22 cellular contexts compared by ENCODE assay signal in the genomic region with DNA sequence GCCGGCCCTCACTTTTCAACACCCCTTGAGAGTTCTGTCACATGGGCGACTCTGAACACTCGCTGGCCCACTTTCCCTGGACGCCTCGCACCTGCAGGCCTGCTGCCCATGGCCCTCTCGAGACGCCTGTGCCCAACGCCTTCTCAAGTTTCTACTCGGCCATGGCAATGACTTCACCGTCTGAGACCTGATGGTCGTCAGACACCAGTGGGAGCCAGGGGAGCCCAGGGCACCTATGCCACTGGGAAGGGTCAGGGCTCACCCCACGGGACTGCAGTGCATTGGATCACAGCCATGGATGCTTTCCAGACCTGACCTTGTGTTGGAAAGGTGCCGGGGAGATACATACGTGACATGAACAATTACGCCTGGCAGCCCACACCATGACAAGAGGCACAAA.
DNase-seq lines count a peak whose midpoint lies in the region; ATAC-seq and TF ChIP-seq lines count a peak whose summit lies in the region.
"Had no signal": no experiment of that assay in that cellular context is flagged by ENCODE, and none has a peak within 500 bp of the region (broad histone marks: within the 10 kb centered on the region; RNA-seq: fewer than 3 reads in every experiment).

No MANE protein-coding gene starts in this region.

- TF ChIP-seq POLR2A in uterus (IDR thresholded peaks at IDR 0.05) (no peak), GM18505 (IDR thresholded peaks at IDR 0.05; ENCODE audit: borderline replicate concordance, extremely low read depth, insufficient read depth, insufficient read length) (no peak)

- peak; percentile 49 for DNase-seq in Right ventricle myocardium superior
- DNase-seq in Right ventricle myocardium inferior (ENCODE audit: missing footprints): no peak
- DNase-seq in left ventricle myocardium superior: peak; percentile 54
- DNase-seq in uterus: no peak
- no peak for DNase-seq in hypothalamus (lab: John Stamatoyannopoulos, UW)
- DNase-seq: ACHN; activated CD4-positive, alpha-beta T cell treated with anti-CD3 and anti-CD28 coated beads for 1 hour; activated naive CD4-positive, alpha-beta T cell treated with anti-CD3 and anti-CD28 coated beads, Interleukin-2, amount 10 ng/mL, durations not matched to agents 7 days and 5 days; activated T-cell treated with anti-CD3 and anti-CD28 coated beads, Interleukin-2, amount 50 U/mL, for 4 hours; caudate nucleus; glutamatergic neuron; NCI-H2171 treated with DMSO at 0.1 percent for 48 hours; NCI-H69; T-helper 1 cell had no signal

- no peaks in the 10 kb centered on the region for H3K27me3 ChIP-seq in neutrophil
- H3K27me3 ChIP-seq in uterus: no peaks in the 10 kb centered on the region
- H3K27me3 ChIP-seq: BLaER1, SJSA1, suprapubic skin had no signal

- TF ChIP-seq CTCF in neutrophil (IDR thresholded peaks at IDR 0.05) (no peak), uterus (IDR thresholded peaks at IDR 0.05) (no peak)

- ATAC-seq in Right ventricle myocardium superior (ENCODE audit: poor library complexity): peak; percentile 1
- ATAC-seq in Right ventricle myocardium inferior: no peak
- peak; percentile 8 for ATAC-seq in left ventricle myocardium superior
- ATAC-seq in GM18505 (IDR thresholded peaks at IDR 0.05; ENCODE audit: unreplicated experiment): no peak
- ATAC-seq in GM18909 (IDR thresholded peaks at IDR 0.05; ENCODE audit: poor library complexity, unreplicated experiment): no peak
- ATAC-seq: activated T-cell treated with anti-CD3 and anti-CD28 coated beads, Interleukin-2, amount 50 U/mL, for 4 hours; GM12878 had no signal

- H3K36me3 ChIP-seq in neutrophil (peaks cover 50% of the 10 kb centered on the region), uterus (no peaks in the 10 kb centered on the region)

- H3K9me3 ChIP-seq in neutrophil: no peaks in the 10 kb centered on the region
- no peaks in the 10 kb centered on the region for H3K9me3 ChIP-seq in uterus
- H3K9me3 ChIP-seq: BLaER1, HAP-1, SJSA1, suprapubic skin had no signal

- intact Hi-C loops in Right ventricle myocardium superior (cut with DNase I) (loop anchor here (5.0 kb wide), 1 partner anchor 52 kb away; no protein-coding TSS in a partner anchor), Right ventricle myocardium inferior (cut with DNase I) (loop anchor here (10.0 kb wide), 1 partner anchor 310 kb away; a partner anchor contains a TSS), left ventricle myocardium superior (cut with micrococcal nuclease) (loop anchor here (2.0 kb wide), 1 partner anchor 138 kb away; no protein-coding TSS in a partner anchor), uterus (cut with DNase I; ENCODE audit: low total_unique reads) (loop anchor here (10.0 kb wide), 1 partner anchor 50 kb away; no protein-coding TSS in a partner anchor)

- H3K4me3 ChIP-seq in neutrophil (ENCODE audit: low read depth in 1 of 2, low read length in 1 of 2) (no peak overlapping the region), uterus (no peak overlapping the region)
- H3K4me3 ChIP-seq: BLaER1, GM12878, HAP-1, SJSA1, suprapubic skin had no signal

- H3K27ac ChIP-seq in neutrophil: peak overlapping the region; percentile 64
- peak overlapping the region; percentile 87 to 89 for H3K27ac ChIP-seq in uterus
- H3K27ac ChIP-seq: BLaER1, SJSA1, suprapubic skin had no signal

- H3K4me1 ChIP-seq in neutrophil (ENCODE audit: control insufficient read depth in 1 of 2, insufficient read depth in 1 of 2, low read depth in 1 of 2, low read length in 1 of 2): peaks cover 12 to 15% of the 10 kb centered on the region in 2 experiments
- peaks cover 17 to 24% of the 10 kb centered on the region in 2 donors for H3K4me1 ChIP-seq in uterus
- H3K4me1 ChIP-seq: HAP-1 had no signal

Comparison
In these comparisons a context has a peak if more than half of its experiments do, and no peak if none do; other contexts are left out.
1. ATAC-seq: peak in Right ventricle myocardium superior (single experiment) and left ventricle myocardium superior (single experiment); none in Right ventricle myocardium inferior (single experiment), GM18505 (single experiment) and GM18909 (single experiment).
2. DNase-seq: peak in Right ventricle myocardium superior (single experiment) and left ventricle myocardium superior (single experiment); none in Right ventricle myocardium inferior (single experiment), uterus (0 of 2) and hypothalamus (0 of 51).